In genomic region chr17:38676706-38677504, GRCh38 we compare ENCODE assay signal across 8 cellular contexts. TPM values are rescaled to one million over a fixed set of nuclear protein-coding genes. Genes with fewer than 3 reads are reported as not detected.
DNase-seq lines count a peak whose midpoint lies in the region; ATAC-seq, FAIRE-seq and TF ChIP-seq lines count a peak whose summit lies in the region.

No MANE protein-coding gene starts in this region.

- H2AFZ ChIP-seq in mammary epithelial cell (ENCODE audit: low read depth, low read length): peak overlapping the region; percentile 60
- H2AFZ ChIP-seq in keratinocyte (ENCODE audit: control insufficient read depth, low read length): peak overlapping the region; percentile 74

- 15% methylated on average over 8 of the region's 9 CpGs for WGBS in mammary epithelial cell (ENCODE audit: low coverage, missing lambda C conversion rate)

- peak overlapping the region in 1 of 4 donors; percentile 83 for H3K4me3 Mint-ChIP-seq in CD4-positive, CD25-positive, alpha-beta regulatory T cell
- no peak overlapping the region for H3K4me3 Mint-ChIP-seq in WTC11

- H3K9me3 ChIP-seq in CD4-positive, CD25-positive, alpha-beta regulatory T cell (ENCODE audit: control insufficient read depth in 2 of 2, low read length in 2 of 2): no peaks in the 10 kb centered on the region
- no peaks in the 10 kb centered on the region for H3K9me3 ChIP-seq in mammary epithelial cell (replicated peaks; ENCODE audit: insufficient read depth, low read length)
- H3K9me3 ChIP-seq in keratinocyte (ENCODE audit: control insufficient read depth, low read depth, low read length): no peaks in the 10 kb centered on the region

- no peak overlapping the region for H3K27ac ChIP-seq in CD4-positive, CD25-positive, alpha-beta regulatory T cell (ENCODE audit: insufficient read depth, low read length, poor library complexity, severe bottlenecking)
- no peak overlapping the region for H3K27ac ChIP-seq in mammary epithelial cell (ENCODE audit: insufficient read depth, low read depth, low read length)
- H3K27ac ChIP-seq in keratinocyte (ENCODE audit: control insufficient read depth, insufficient read depth, low read length): no peak overlapping the region

- no peak for FAIRE-seq in keratinocyte (lab: Jason Lieb, UNC)

- no peak overlapping the region for H3K4me3 ChIP-seq in CD4-positive, CD25-positive, alpha-beta regulatory T cell (ENCODE audit: low read depth, low read length)
- no peak overlapping the region for H3K4me3 ChIP-seq in H7 (ENCODE audit: insufficient read depth, low read depth, low read length)
- no peak overlapping the region for H3K4me3 ChIP-seq in mammary epithelial cell (replicated peaks in 1 of 3; ENCODE audit: insufficient read depth in 1 of 3, low read depth in 2 of 3, low read length in 3 of 3)
- H3K4me3 ChIP-seq in keratinocyte (ENCODE audit: control insufficient read depth in 2 of 3, extremely low read depth in 1 of 3, insufficient read depth in 2 of 3, low read depth in 1 of 3, low read length in 3 of 3): no peak overlapping the region

- ATAC-seq in CD4-positive, CD25-positive, alpha-beta regulatory T cell (ENCODE audit: low read depth in 2 of 2): peak; percentile 67 to 68
- peak; percentile 68 for ATAC-seq in WTC11

- H3K36me3 ChIP-seq in CD4-positive, CD25-positive, alpha-beta regulatory T cell (ENCODE audit: control insufficient read depth, insufficient read depth, low read length): no peaks in the 10 kb centered on the region
- H3K36me3 ChIP-seq in H7 (replicated peaks; ENCODE audit: control insufficient read depth, insufficient read depth, low read length) (no peaks in the 10 kb centered on the region), mammary epithelial cell (ENCODE audit: insufficient read depth, low read length) (no peaks in the 10 kb centered on the region), keratinocyte (ENCODE audit: control insufficient read depth in 2 of 2, extremely low read depth in 1 of 2, insufficient read depth in 2 of 2, low read length in 2 of 2) (no peaks in the 10 kb centered on the region)

- TF ChIP-seq CTCF in WTC11 (IDR thresholded peaks at IDR 0.05) (peak; percentile 89), mammary epithelial cell (conservative IDR thresholded peaks at IDR 0.05 in 1 of 2, IDR thresholded peaks at IDR 0.05 in 1 of 2; ENCODE audit: extremely low read depth in 1 of 2, insufficient read depth in 1 of 2, low read depth in 1 of 2, low read length in 2 of 2) (peak; percentile 97 to 98), keratinocyte (optimal IDR thresholded peaks at IDR 0.05 in 1 of 3, IDR thresholded peaks at IDR 0.05 in 1 of 3, conservative IDR thresholded peaks at IDR 0.05 in 1 of 3; ENCODE audit: extremely low read depth in 1 of 3, insufficient read depth in 2 of 3, low read length in 3 of 3) (peak; percentile 97 to 100 (median 99))

- peaks cover 0 to 2% (median 0%) of the 10 kb centered on the region in 7 donors for H3K9me3 Mint-ChIP-seq in CD4-positive, CD25-positive, alpha-beta regulatory T cell
- H3K9me3 Mint-ChIP-seq in WTC11: no peaks in the 10 kb centered on the region

- intact Hi-C loops in mammary epithelial cell (cut with micrococcal nuclease): loop anchor here (1.0 to 10.0 kb wide), 6 partner anchors 26 to 476 kb away; partner anchors contain the start of genes CISD3, CWC25 and PSMB3

- no peaks in the 10 kb centered on the region for H3K36me3 Mint-ChIP-seq in CD4-positive, CD25-positive, alpha-beta regulatory T cell
- H3K36me3 Mint-ChIP-seq in WTC11: no peaks in the 10 kb centered on the region

- H3K9ac ChIP-seq in mammary epithelial cell (ENCODE audit: insufficient read depth, low read length): no peak overlapping the region
- H3K9ac ChIP-seq in keratinocyte (ENCODE audit: control insufficient read depth, extremely low read depth, insufficient read depth, low read length): no peak overlapping the region

- H3K4me2 ChIP-seq in mammary epithelial cell (ENCODE audit: insufficient read depth, low read depth, low read length) (no peak overlapping the region), keratinocyte (ENCODE audit: control insufficient read depth, extremely low read depth, insufficient read depth, low read depth, low read length) (no peak overlapping the region)

- no peaks in the 10 kb centered on the region for H4K20me1 ChIP-seq in mammary epithelial cell (ENCODE audit: insufficient read depth, low read length)
- H4K20me1 ChIP-seq in keratinocyte (ENCODE audit: control insufficient read depth, extremely low read depth, insufficient read depth, low read length): no peaks in the 10 kb centered on the region

- peaks cover 34% of the 10 kb centered on the region for H3K27me3 Mint-ChIP-seq in CD4-positive, CD25-positive, alpha-beta regulatory T cell
- H3K27me3 Mint-ChIP-seq in WTC11 (ENCODE audit: low read depth): peaks cover 57% of the 10 kb centered on the region

- H3K27me3 ChIP-seq in CD4-positive, CD25-positive, alpha-beta regulatory T cell (ENCODE audit: control insufficient read depth, insufficient read depth, low read length): no peaks in the 10 kb centered on the region
- H3K27me3 ChIP-seq in H7 (ENCODE audit: control insufficient read depth, insufficient read depth, low read length): peaks cover 47% of the 10 kb centered on the region
- H3K27me3 ChIP-seq in mammary epithelial cell (ENCODE audit: insufficient read depth, low read length): peaks cover 4% of the 10 kb centered on the region
- H3K27me3 ChIP-seq in keratinocyte (ENCODE audit: control insufficient read depth, extremely low read depth, insufficient read depth, low read length): no peaks in the 10 kb centered on the region

- DNase-seq in CD4-positive, CD25-positive, alpha-beta regulatory T cell: peak; percentile 56 to 85 (median 76)
- DNase-seq in H7 (peak; percentile 90), NCI-H2227 (lab: John Stamatoyannopoulos, UW; ENCODE audit: unreplicated experiment) (peak; percentile 86), WTC11 (ENCODE audit: low spot score) (peak; percentile 88), mammary epithelial cell (peak; percentile 64), keratinocyte (ENCODE audit: low read depth, low spot score) (peak; percentile 53), GOT3 (lab: John Stamatoyannopoulos, UW) (no peak)
- peak; percentile 62 to 72 for DNase-seq in stimulated activated CD4-positive, alpha-beta T cell treated with anti-CD3 and anti-CD28 coated beads, Interleukin-15, amount 100 ng/mL, for 1 hour (ENCODE audit: low read depth in 1 of 2, low spot score in 1 of 2)

- H3K4me1 Mint-ChIP-seq in CD4-positive, CD25-positive, alpha-beta regulatory T cell: peaks cover 11 to 22% (median 16%) of the 10 kb centered on the region in 4 donors
- peaks cover 27% of the 10 kb centered on the region for H3K4me1 Mint-ChIP-seq in WTC11

- in situ Hi-C loops in mammary epithelial cell (cut with MboI; ENCODE audit: low sequenced_read_pairs in 2 of 2): no loop called here

- no peaks in the 10 kb centered on the region for H3K9me1 ChIP-seq in keratinocyte (ENCODE audit: control insufficient read depth, extremely low read depth, insufficient read depth, low read length)

- CTCF ChIA-PET in WTC11 (lab: Charles Lee) (interaction anchor here (0.5 to 3.3 kb wide), 24 partner anchors 9 to 307 kb away, joined by 3 to 60 read pairs (median 5); partner anchors contain the start of genes CISD3 and MLLT6), mammary epithelial cell (lab: Charles Lee; ENCODE audit: low non-redundant PET) (no interaction called here)

- BruUV-seq in mammary epithelial cell (replicated peaks; lab: Mats Ljungman, UMichigan): no TSS peak

- dilution Hi-C loops in mammary epithelial cell (cut with HindIII; ENCODE audit: low sequenced_read_pairs) (loop anchor here (10.0 kb wide), 1 partner anchor 182 kb away; no protein-coding TSS in a partner anchor), keratinocyte (cut with MboI; ENCODE audit: extremely low pct_ligation_motif_present, low sequenced_read_pairs) (no loop called here)

- H3K4me1 ChIP-seq in CD4-positive, CD25-positive, alpha-beta regulatory T cell (ENCODE audit: control insufficient read depth, insufficient read depth, low read length, poor library complexity, severe bottlenecking): peaks cover 19% of the 10 kb centered on the region
- H3K4me1 ChIP-seq in mammary epithelial cell (ENCODE audit: insufficient read depth, low read length) (peaks cover 17% of the 10 kb centered on the region), keratinocyte (ENCODE audit: control insufficient read depth, extremely low read depth, insufficient read depth, low read length) (peaks cover 12% of the 10 kb centered on the region)

- H3K79me2 ChIP-seq in mammary epithelial cell (ENCODE audit: insufficient read depth, low read length): no peaks in the 10 kb centered on the region
- H3K79me2 ChIP-seq in keratinocyte (ENCODE audit: control insufficient read depth, insufficient read depth, low read length): no peaks in the 10 kb centered on the region

- POLR2A ChIA-PET in WTC11 (lab: Charles Lee): interaction anchor here (0.6 kb wide), 1 partner anchor 73 kb away, joined by 3 read pairs; no protein-coding TSS in a partner anchor

- no peak overlapping the region for H3K27ac Mint-ChIP-seq in CD4-positive, CD25-positive, alpha-beta regulatory T cell
- no peak overlapping the region for H3K27ac Mint-ChIP-seq in WTC11

RNA-seq across cellular contexts. Expression of gene EPOP, which starts 2.1 kb away (rescaled TPM):
- 0.59 TPM for total RNA-seq in CD4-positive, CD25-positive, alpha-beta regulatory T cell
- polyA plus RNA-seq in CD4-positive, CD25-positive, alpha-beta regulatory T cell: under 1 TPM in 1 of 4 donors, not detected in 3; 0.13 TPM
- 6.1 and 6.2 TPM in 2 replicates for total RNA-seq in H7 (2014; rRNA removed; shearing (Covaris generic))
- 8.7 to 12.3 TPM (median 9.0 TPM) in 3 replicates for total RNA-seq in WTC11 (2021)
- total RNA-seq in mammary epithelial cell: 1 to 10 TPM; 2.8 to 3.2 TPM
- polyA plus RNA-seq in mammary epithelial cell: 2.4 TPM
- not detected for polyA minus RNA-seq in mammary epithelial cell
- polyA plus RNA-seq in keratinocyte: 2.1 to 4.4 TPM (median 3.2 TPM) in 3 replicates
- 2.2 TPM for polyA plus RNA-seq in keratinocyte (2011; ENCODE audit: low read depth)
- polyA plus RNA-seq in keratinocyte (2011; cell fraction: cytosol; rRNA removed): 3.9 and 6.1 TPM in 2 replicates
- 3.5 and 4.5 TPM in 2 replicates for polyA plus RNA-seq in keratinocyte (2011; cell fraction: nucleus; rRNA removed)
- 6.7 and 8.6 TPM in 2 replicates for polyA plus RNA-seq in keratinocyte (2012; ENCODE audit: low replicate concordance)
- 1.4 to 3.8 TPM (median 2.2 TPM) in 3 replicates for polyA minus RNA-seq in keratinocyte
- polyA minus RNA-seq in keratinocyte (2011; cell fraction: cytosol; rRNA and poly(A)+ RNA removed): 5.9 TPM
- polyA minus RNA-seq in keratinocyte (2011; cell fraction: nucleus; rRNA and poly(A)+ RNA removed): 1.9 and 2.6 TPM in 2 replicates

RNA-seq across cellular contexts. Expression of gene MLLT6, which starts 28.2 kb away (rescaled TPM):
- 361 TPM for total RNA-seq in CD4-positive, CD25-positive, alpha-beta regulatory T cell
- 1 to 10 TPM; 5.2 to 6.8 (median 6.6) TPM for polyA plus RNA-seq in CD4-positive, CD25-positive, alpha-beta regulatory T cell
- total RNA-seq in H7 (2014; rRNA removed; shearing (Covaris generic)): 17.8 and 22.1 TPM in 2 replicates
- 34.4 to 48.0 TPM (median 36.6 TPM) in 3 replicates for total RNA-seq in WTC11 (2021)
- total RNA-seq in mammary epithelial cell: 10 to 100 TPM; 30.3 to 51.0 TPM
- 21.9 TPM for polyA plus RNA-seq in mammary epithelial cell
- 34.6 TPM for polyA minus RNA-seq in mammary epithelial cell
- 17.4 to 18.1 TPM (median 17.7 TPM) in 3 replicates for polyA plus RNA-seq in keratinocyte
- 20.2 TPM for polyA plus RNA-seq in keratinocyte (2011; ENCODE audit: low read depth)
- 7.7 and 11.0 TPM in 2 replicates for polyA plus RNA-seq in keratinocyte (2011; cell fraction: cytosol; rRNA removed)
- polyA plus RNA-seq in keratinocyte (2011; cell fraction: nucleus; rRNA removed): 46.1 and 53.2 TPM in 2 replicates
- polyA plus RNA-seq in keratinocyte (2012; ENCODE audit: low replicate concordance): 14.3 and 16.5 TPM in 2 replicates
- polyA minus RNA-seq in keratinocyte: 23.1 to 34.2 TPM (median 24.0 TPM) in 3 replicates
- 28.6 TPM for polyA minus RNA-seq in keratinocyte (2011; cell fraction: cytosol; rRNA and poly(A)+ RNA removed)
- 25.5 and 29.3 TPM in 2 replicates for polyA minus RNA-seq in keratinocyte (2011; cell fraction: nucleus; rRNA and poly(A)+ RNA removed)

RNA-seq across cellular contexts. Expression of gene CISD3, which starts 53.2 kb away (rescaled TPM):
- 8.7 TPM for total RNA-seq in CD4-positive, CD25-positive, alpha-beta regulatory T cell
- polyA plus RNA-seq in CD4-positive, CD25-positive, alpha-beta regulatory T cell: 10 to 100 TPM; 31.7 to 62.6 (median 40.6) TPM
- total RNA-seq in H7 (2014; rRNA removed; shearing (Covaris generic)): 2.9 TPM in 2 replicates
- 12.1 to 15.7 TPM (median 15.6 TPM) in 3 replicates for total RNA-seq in WTC11 (2021)
- 10 to 100 TPM in 1 of 2 donors, 1 to 10 TPM in 1; 3.3 to 30.4 TPM for total RNA-seq in mammary epithelial cell
- polyA plus RNA-seq in mammary epithelial cell: 16.2 TPM
- polyA minus RNA-seq in mammary epithelial cell: 12.8 TPM
- 10.4 to 25.6 TPM (median 17.1 TPM) in 3 replicates for polyA plus RNA-seq in keratinocyte
- polyA plus RNA-seq in keratinocyte (2011; ENCODE audit: low read depth): 2.1 TPM
- polyA plus RNA-seq in keratinocyte (2011; cell fraction: cytosol; rRNA removed): 11.2 and 20.0 TPM in 2 replicates
- 4.3 and 4.5 TPM in 2 replicates for polyA plus RNA-seq in keratinocyte (2011; cell fraction: nucleus; rRNA removed)
- 15.6 and 35.2 TPM in 2 replicates for polyA plus RNA-seq in keratinocyte (2012; ENCODE audit: low replicate concordance)
- polyA minus RNA-seq in keratinocyte: 4.9 to 16.3 TPM (median 5.5 TPM) in 3 replicates
- polyA minus RNA-seq in keratinocyte (2011; cell fraction: cytosol; rRNA and poly(A)+ RNA removed): 12.9 TPM
- polyA minus RNA-seq in keratinocyte (2011; cell fraction: nucleus; rRNA and poly(A)+ RNA removed): 1.7 and 2.9 TPM in 2 replicates
